Comparison of ENCODE assay signal across 17 cellular contexts in genomic region chr1:166925791-166926483, GRCh38. TPM values are rescaled to one million over a fixed set of nuclear protein-coding genes. Genes with fewer than 3 reads are reported as not detected.
DNase-seq lines count a peak whose midpoint lies in the region; ATAC-seq and TF ChIP-seq lines count a peak whose summit lies in the region.
"Had no signal": no experiment of that assay in that cellular context is flagged by ENCODE, and none has a peak within 500 bp of the region (broad histone marks: within the 10 kb centered on the region; RNA-seq: fewer than 3 reads in every experiment).

No MANE protein-coding gene starts in this region.

- H2AFZ ChIP-seq in PC-9 (no peak overlapping the region), neural progenitor cell (replicated peaks) (no peak overlapping the region)

- H3K36me3 Mint-ChIP-seq in neural progenitor cell, result peaks cover 67% of the 10 kb centered on the region
- H3K36me3 Mint-ChIP-seq in CD8-positive, alpha-beta T cell, result no peaks in the 10 kb centered on the region
- H3K36me3 Mint-ChIP-seq: CD4-positive, CD25-positive, alpha-beta regulatory T cell had no signal

- CTCF ChIA-PET in PC-9 (lab: Charles Lee) (interaction anchor here (0.9 kb wide), 1 partner anchor 131 kb away, joined by 3 read pairs; no protein-coding TSS in a partner anchor), GM10248 (lab: Yijun Ruan, JAX) (interaction anchor here (1.1 to 5.2 kb wide), 3 partner anchors 15 to 134 kb away, joined by 3 to 33 read pairs (median 21); partner anchors contain the start of gene POGK)
- CTCF ChIA-PET in CD8-positive, alpha-beta T cell (lab: Charles Lee), result interaction anchor here (1.5 to 2.5 kb wide), 2 partner anchors 16 to 133 kb away, joined by 11 to 12 read pairs; no protein-coding TSS in a partner anchor

- DNase-seq in EL, result peak; percentile 83
- DNase-seq in PC-9, result peak; percentile 14 to 50
- peak; percentile 32 for DNase-seq in foreskin melanocyte
- DNase-seq in neural progenitor cell (ENCODE audit: low spot score), result peak; percentile 46
- DNase-seq in epidermal melanocyte (ENCODE audit: insufficient read length, low spot score), result no peak
- no peak for DNase-seq in GM10248 (ENCODE audit: extremely low spot score)
- no peak for DNase-seq in CD8-positive, alpha-beta T cell
- DNase-seq: activated CD4-positive, alpha-beta T cell treated with anti-CD3 and anti-CD28 coated beads, Interleukin-2, amount 10 ng/mL, durations not matched to agents 24 days and 14 days; activated naive CD4-positive, alpha-beta T cell; CD4-positive, CD25-positive, alpha-beta regulatory T cell; cortex of kidney; glutamatergic neuron; KBM-7; NCI-H345; stimulated activated CD4-positive, alpha-beta T cell treated with anti-CD3 and anti-CD28 coated beads, Interleukin-15, amount 100 ng/mL, for 24 hours; stimulated activated naive CD4-positive, alpha-beta T cell had no signal

- no peak overlapping the region for H3K4me2 ChIP-seq in PC-9
- no peak overlapping the region for H3K4me2 ChIP-seq in neural progenitor cell

- H3K4me3 Mint-ChIP-seq in neural progenitor cell, result no peak overlapping the region
- H3K4me3 Mint-ChIP-seq in CD8-positive, alpha-beta T cell, result no peak overlapping the region
- H3K4me3 Mint-ChIP-seq: activated CD4-positive, alpha-beta T cell treated with anti-CD3 and anti-CD28 coated beads, Interleukin-2, amount 10 ng/mL, durations not matched to agents 24 days and 14 days; CD4-positive, CD25-positive, alpha-beta regulatory T cell had no signal

- H4K20me1 ChIP-seq in PC-9 (ENCODE audit: insufficient read depth), result no peaks in the 10 kb centered on the region
- H4K20me1 ChIP-seq in neural progenitor cell (ENCODE audit: low read depth), result no peaks in the 10 kb centered on the region

- no TSS peak for BruUV-seq in PC-9 (replicated peaks; lab: Mats Ljungman, UMichigan)

- H3K27ac Mint-ChIP-seq in neural progenitor cell, result peak overlapping the region; percentile 74
- H3K27ac Mint-ChIP-seq in CD8-positive, alpha-beta T cell, result no peak overlapping the region
- H3K27ac Mint-ChIP-seq: activated CD4-positive, alpha-beta T cell treated with anti-CD3 and anti-CD28 coated beads, Interleukin-2, amount 10 ng/mL, durations not matched to agents 24 days and 14 days; CD4-positive, CD25-positive, alpha-beta regulatory T cell had no signal

- no peak overlapping the region for H3K27ac ChIP-seq in PC-9
- no peak overlapping the region for H3K27ac ChIP-seq in neural progenitor cell
- no peak overlapping the region for H3K27ac ChIP-seq in CD8-positive, alpha-beta T cell (ENCODE audit: low read depth, low read length)

- peaks cover 6% of the 10 kb centered on the region for H3K27me3 Mint-ChIP-seq in neural progenitor cell (ENCODE audit: insufficient read depth, low read depth)
- H3K27me3 Mint-ChIP-seq in CD8-positive, alpha-beta T cell (ENCODE audit: low read depth), result peaks cover 19% of the 10 kb centered on the region

- peaks cover 14% of the 10 kb centered on the region for H3K4me1 Mint-ChIP-seq in neural progenitor cell
- no peaks in the 10 kb centered on the region for H3K4me1 Mint-ChIP-seq in CD8-positive, alpha-beta T cell (ENCODE audit: low read depth)
- H3K4me1 Mint-ChIP-seq: activated CD4-positive, alpha-beta T cell treated with anti-CD3 and anti-CD28 coated beads, Interleukin-2, amount 10 ng/mL, durations not matched to agents 24 days and 14 days; CD4-positive, CD25-positive, alpha-beta regulatory T cell had no signal

- peaks cover 8% of the 10 kb centered on the region; the same call in 1 of the 2 replicates for H3K4me1 ChIP-seq in PC-9 (replicated peaks; ENCODE audit: insufficient read depth)
- H3K4me1 ChIP-seq in neural progenitor cell, result peaks cover 12% of the 10 kb centered on the region
- H3K4me1 ChIP-seq in CD8-positive, alpha-beta T cell (ENCODE audit: insufficient read depth, low read length), result no peaks in the 10 kb centered on the region

- H3K27me3 ChIP-seq in PC-9 (ENCODE audit: insufficient read depth, low read depth) (no peaks in the 10 kb centered on the region), neural progenitor cell (peaks cover 30% of the 10 kb centered on the region)
- H3K27me3 ChIP-seq in CD8-positive, alpha-beta T cell (ENCODE audit: insufficient read depth, low read length), result peaks cover 15% of the 10 kb centered on the region

- H3K4me3 ChIP-seq in PC-9 (no peak overlapping the region), neural progenitor cell (no peak overlapping the region)
- no peak overlapping the region for H3K4me3 ChIP-seq in CD8-positive, alpha-beta T cell (ENCODE audit: low read depth, low read length)

- H3F3A ChIP-seq in PC-9 (ENCODE audit: insufficient read depth, low read depth) (no peaks in the 10 kb centered on the region), neural progenitor cell (ENCODE audit: low read depth) (peaks cover 6% of the 10 kb centered on the region)

- H3K9ac ChIP-seq in neural progenitor cell, result no peak overlapping the region

- POLR2A ChIA-PET in PC-9 (lab: Charles Lee; ENCODE audit: unreplicated experiment), result interaction anchor here (0.6 kb wide), 1 partner anchor 614 kb away, joined by 3 read pairs; no protein-coding TSS in a partner anchor
- POLR2A ChIA-PET in GM10248 (lab: Yijun Ruan, JAX), result no interaction called here
- POLR2A ChIA-PET in CD8-positive, alpha-beta T cell (lab: Charles Lee), result no interaction called here

- intact Hi-C loops in PC-9 (cut with micrococcal nuclease; ENCODE audit: unreplicated experiment), result no loop called here
- intact Hi-C loops in CD8-positive, alpha-beta T cell (cut with DNase I, micrococcal nuclease), result no loop called here

- H3K36me3 ChIP-seq in PC-9 (ENCODE audit: low read depth) (no peaks in the 10 kb centered on the region), neural progenitor cell (no peaks in the 10 kb centered on the region)
- no peaks in the 10 kb centered on the region for H3K36me3 ChIP-seq in CD8-positive, alpha-beta T cell (ENCODE audit: insufficient read depth, low read length)

- no peak for ATAC-seq in CD8-positive, alpha-beta T cell
- no peak for ATAC-seq in GM19455 (IDR thresholded peaks at IDR 0.05; ENCODE audit: unreplicated experiment)

- TF ChIP-seq CTCF in PC-9 (conservative IDR thresholded peaks at IDR 0.05) (no peak), neural progenitor cell (IDR thresholded peaks at IDR 0.05) (no peak), GM10248 (IDR thresholded peaks at IDR 0.05; ENCODE audit: control extremely low read depth, extremely low read depth, low read depth, missing control alignments) (no peak)
- TF ChIP-seq CTCF in CD8-positive, alpha-beta T cell (IDR thresholded peaks at IDR 0.05), result no peak

- no peaks in the 10 kb centered on the region for H3K79me2 ChIP-seq in PC-9 (ENCODE audit: low read depth)
- H3K79me2 ChIP-seq in neural progenitor cell (ENCODE audit: low read depth), result no peaks in the 10 kb centered on the region

- H3K9me3 ChIP-seq in PC-9 (ENCODE audit: insufficient read depth, low read depth) (no peaks in the 10 kb centered on the region), neural progenitor cell (ENCODE audit: low read depth) (no peaks in the 10 kb centered on the region)
- no peaks in the 10 kb centered on the region for H3K9me3 ChIP-seq in CD8-positive, alpha-beta T cell (ENCODE audit: low read length)

- H3K9me3 Mint-ChIP-seq in neural progenitor cell, result peaks cover 9% of the 10 kb centered on the region
- H3K9me3 Mint-ChIP-seq in CD8-positive, alpha-beta T cell, result no peaks in the 10 kb centered on the region
- H3K9me3 Mint-ChIP-seq: activated CD4-positive, alpha-beta T cell treated with anti-CD3 and anti-CD28 coated beads, Interleukin-2, amount 10 ng/mL, durations not matched to agents 24 days and 14 days; CD4-positive, CD25-positive, alpha-beta regulatory T cell had no signal

- no peaks in the 10 kb centered on the region for H3K9me2 ChIP-seq in PC-9 (ENCODE audit: insufficient read depth)

RNA-seq across cellular contexts. Expression of gene ILDR2, which starts 49.4 kb away (rescaled TPM):
- total RNA-seq in PC-9 (2021) (not detected in 2 replicates), neural progenitor cell (ENCODE audit: low replicate concordance) (34.3 and 42.1 TPM in 2 replicates)
- total RNA-seq in CD8-positive, alpha-beta T cell, result under 1 TPM; 0.50 to 0.54 TPM

RNA-seq across cellular contexts. Expression of gene TADA1, which starts 49.9 kb away (rescaled TPM):
- 5.2 and 5.6 TPM in 2 replicates for total RNA-seq in PC-9 (2021)
- 38.3 and 54.4 TPM in 2 replicates for total RNA-seq in neural progenitor cell (ENCODE audit: low replicate concordance)
- total RNA-seq in CD8-positive, alpha-beta T cell, result 10 to 100 TPM; 16.7 to 18.5 TPM

Comparison
In these comparisons a context has a peak if more than half of its experiments do, and no peak if none do; other contexts are left out.
1. DNase-seq: peak in EL (single experiment), PC-9 (2 of 2), foreskin melanocyte (single experiment) and neural progenitor cell (single experiment); none in epidermal melanocyte (single experiment), GM10248 (single experiment) and CD8-positive, alpha-beta T cell (0 of 7).
2. RNA of gene ILDR2, which starts 49.4 kb away (total RNA-seq): 34.3 to 42.1 TPM in neural progenitor cell; 0.50 to 0.54 TPM in CD8-positive, alpha-beta T cell and not detected in PC-9; every median in the first group is over 10 times any median in the second.